In the genomic region with DNA sequence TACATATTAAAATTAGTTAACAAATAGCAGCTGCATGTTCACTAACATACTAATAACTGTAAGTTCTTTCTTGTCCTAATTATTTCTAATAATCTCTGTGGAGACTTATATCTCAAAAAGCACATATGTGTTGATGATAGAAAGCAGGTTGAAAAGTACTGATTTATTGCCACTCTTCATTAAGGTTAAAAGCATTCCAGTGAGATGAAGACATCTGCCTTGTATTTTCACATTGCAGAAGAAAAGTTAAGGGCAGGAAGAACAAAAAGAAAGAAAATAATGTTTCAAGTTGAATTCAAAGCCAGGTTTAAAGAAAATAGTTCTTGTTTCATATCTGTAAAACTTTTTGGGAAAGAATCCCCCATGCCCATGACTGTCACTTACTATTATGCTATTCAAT, we compare ENCODE assay signal across 21 cellular contexts.
"Had no signal": no experiment of that assay in that cellular context is flagged by ENCODE, and none has a peak within 500 bp of the region (broad histone marks: within the 10 kb centered on the region; RNA-seq: fewer than 3 reads in every experiment).

No MANE protein-coding gene starts in this region.

- H3K27me3 ChIP-seq: esophagus squamous epithelium, ovary, sigmoid colon, testis had no signal

- H3K36me3 Mint-ChIP-seq: naive thymus-derived CD8-positive, alpha-beta T cell; stimulated activated memory B cell treated with anti-CD40 and anti-IgM and Interleukin-4, amounts not matched to agents 10 μg/mL and 1 μg/mL and 100 μg/mL, for 72 hours; type B pancreatic cell had no signal

- H3K27ac ChIP-seq: esophagus squamous epithelium, ovary, psoas muscle, sigmoid colon, spleen, testis, tibial artery had no signal

- H3K9me3 ChIP-seq: esophagus squamous epithelium, ovary, psoas muscle, sigmoid colon, spleen, testis, tibial artery had no signal

- H3K4me1 Mint-ChIP-seq: naive thymus-derived CD8-positive, alpha-beta T cell; stimulated activated memory B cell treated with anti-CD40 and anti-IgM and Interleukin-4, amounts not matched to agents 10 μg/mL and 1 μg/mL and 100 μg/mL, for 72 hours had no signal

- H3K27me3 Mint-ChIP-seq: stimulated activated memory B cell treated with anti-CD40 and anti-IgM and Interleukin-4, amounts not matched to agents 10 μg/mL and 1 μg/mL and 100 μg/mL, for 72 hours; type B pancreatic cell had no signal

- ATAC-seq: effector memory CD8-positive, alpha-beta T cell; naive thymus-derived CD8-positive, alpha-beta T cell; psoas muscle; right cardiac atrium; stimulated activated memory B cell treated with anti-CD40 and anti-IgM and Interleukin-4, amounts not matched to agents 10 μg/mL and 1 μg/mL and 100 μg/mL, for 72 hours; stimulated activated naive CD8-positive, alpha-beta T cell treated with anti-CD3 and anti-CD28 coated beads, Interleukin-15, Interleukin-2, amounts not matched to agents 100 U/mL and 50 U/mL, for 24 hours had no signal

- H3K9me3 Mint-ChIP-seq: effector memory CD8-positive, alpha-beta T cell; naive thymus-derived CD8-positive, alpha-beta T cell; stimulated activated memory B cell treated with anti-CD40 and anti-IgM and Interleukin-4, amounts not matched to agents 10 μg/mL and 1 μg/mL and 100 μg/mL, for 72 hours; type B pancreatic cell had no signal

- H3K36me3 ChIP-seq: esophagus squamous epithelium, ovary, sigmoid colon, spleen, tibial artery had no signal

- H3K4me3 Mint-ChIP-seq: effector memory CD8-positive, alpha-beta T cell; naive thymus-derived CD8-positive, alpha-beta T cell; stimulated activated memory B cell treated with anti-CD40 and anti-IgM and Interleukin-4, amounts not matched to agents 10 μg/mL and 1 μg/mL and 100 μg/mL, for 72 hours; type B pancreatic cell had no signal

- H3K4me1 ChIP-seq: esophagus squamous epithelium, psoas muscle, sigmoid colon, testis had no signal

- H3K27ac Mint-ChIP-seq: effector memory CD8-positive, alpha-beta T cell; naive thymus-derived CD8-positive, alpha-beta T cell; stimulated activated memory B cell treated with anti-CD40 and anti-IgM and Interleukin-4, amounts not matched to agents 10 μg/mL and 1 μg/mL and 100 μg/mL, for 72 hours; type B pancreatic cell had no signal

- DNase-seq: cortex of kidney; effector memory CD8-positive, alpha-beta T cell; erythroblast; esophagus squamous epithelium; foreskin melanocyte; mesendoderm; naive thymus-derived CD8-positive, alpha-beta T cell; occipital lobe; ovary; posterior cingulate gyrus; psoas muscle; right cardiac atrium; sigmoid colon; spleen; stimulated activated CD4-positive, alpha-beta T cell treated with anti-CD3 and anti-CD28 coated beads, Interleukin-4, amount 100 ng/mL, for 4 hours; stimulated activated naive CD8-positive, alpha-beta T cell treated with anti-CD3 and anti-CD28 coated beads, Interleukin-15, Interleukin-2, amounts not matched to agents 100 U/mL and 50 U/mL, for 24 hours; substantia nigra; testis; tibial artery had no signal

- H3K4me3 ChIP-seq: esophagus squamous epithelium, ovary, psoas muscle, sigmoid colon, spleen, testis, tibial artery had no signal
